In the genomic region with DNA sequence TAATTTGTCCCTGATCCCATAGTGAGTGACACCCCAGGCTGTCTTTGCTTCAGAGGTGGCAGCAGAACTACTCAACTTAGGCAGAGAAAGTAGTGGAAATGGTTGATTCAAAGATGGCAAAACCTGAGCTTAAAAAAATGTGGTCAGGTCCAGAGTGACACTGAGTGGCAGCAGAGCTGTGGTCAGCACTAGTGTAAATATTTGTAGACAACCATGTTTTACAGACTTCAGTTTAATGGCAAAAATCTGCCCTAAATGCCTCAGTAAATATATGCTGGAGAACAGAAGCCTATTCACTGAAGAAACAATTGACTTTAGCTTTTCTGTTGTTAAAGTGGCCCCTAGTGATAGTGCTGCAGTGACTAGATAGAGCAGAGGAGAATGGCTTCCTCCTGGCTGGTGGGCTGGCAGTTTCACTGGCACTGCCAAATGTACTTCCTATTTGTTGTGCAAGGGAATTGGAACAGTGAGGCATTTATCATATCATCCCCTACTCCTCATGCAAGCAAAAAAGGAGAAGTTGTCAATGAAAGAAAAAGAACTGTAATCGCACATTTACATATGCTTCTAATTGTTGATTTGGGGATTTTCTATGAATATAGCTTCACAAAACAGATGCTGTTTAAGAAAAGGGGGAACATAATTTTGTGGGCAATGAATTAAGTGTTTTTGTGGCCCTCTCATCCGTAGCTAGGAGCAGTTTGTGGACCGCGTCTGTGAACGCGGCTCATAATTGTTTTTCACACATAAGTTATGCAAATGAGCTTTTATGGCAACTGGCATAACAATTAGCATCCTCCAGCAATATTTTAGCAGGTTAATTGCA, we compare ENCODE assay signal across 8 cellular contexts. TPM values are rescaled to one million over a fixed set of nuclear protein-coding genes. Genes with fewer than 3 reads are reported as not detected.
A peak's percentile ranks its signal among the peaks of the same experiment; 100 is the strongest.
DNase-seq lines count a peak whose midpoint lies in the region; ATAC-seq, FAIRE-seq and TF ChIP-seq lines count a peak whose summit lies in the region.

No MANE protein-coding gene starts in this region.

- H3K27ac ChIP-seq in psoas muscle, result no peak overlapping the region

- H3K27me3 ChIP-seq in psoas muscle (ENCODE audit: insufficient read depth in 3 of 3, low read length in 2 of 3), result no peaks in the 10 kb centered on the region

- H3K4me1 Mint-ChIP-seq in activated naive CD4-positive, alpha-beta T cell treated with anti-CD3 and anti-CD28 coated beads, Interleukin-2, amount 50 U/mL, for 24 hours, result peaks cover 14% of the 10 kb centered on the region

- no peaks in the 10 kb centered on the region for H3K9me3 Mint-ChIP-seq in activated naive CD4-positive, alpha-beta T cell treated with anti-CD3 and anti-CD28 coated beads, Interleukin-2, amount 50 U/mL, for 24 hours

- H3K4me3 ChIP-seq in psoas muscle, result peak overlapping the region; percentile 20

- no peaks in the 10 kb centered on the region for H3K9me3 ChIP-seq in psoas muscle

- no peak for ATAC-seq in psoas muscle
- no peak for ATAC-seq in HG03457 (IDR thresholded peaks at IDR 0.05; ENCODE audit: unreplicated experiment)
- ATAC-seq in HG03469 (IDR thresholded peaks at IDR 0.05; ENCODE audit: unreplicated experiment), result no peak

- H3K4me3 Mint-ChIP-seq in activated naive CD4-positive, alpha-beta T cell treated with anti-CD3 and anti-CD28 coated beads, Interleukin-2, amount 50 U/mL, for 24 hours, result peak overlapping the region; percentile 61

- 83 to 89% (median 86%) methylated on average over 6 of the region's 6 CpGs for WGBS in psoas muscle, 3 donors

- H3K27me3 Mint-ChIP-seq in activated naive CD4-positive, alpha-beta T cell treated with anti-CD3 and anti-CD28 coated beads, Interleukin-2, amount 50 U/mL, for 24 hours, result peaks cover 2% of the 10 kb centered on the region

- H3K36me3 ChIP-seq in psoas muscle (ENCODE audit: insufficient read depth in 1 of 2, low read depth in 1 of 2), result no peaks in the 10 kb centered on the region

- no peak overlapping the region for H3K27ac Mint-ChIP-seq in activated naive CD4-positive, alpha-beta T cell treated with anti-CD3 and anti-CD28 coated beads, Interleukin-2, amount 50 U/mL, for 24 hours

- H3K36me3 Mint-ChIP-seq in activated naive CD4-positive, alpha-beta T cell treated with anti-CD3 and anti-CD28 coated beads, Interleukin-2, amount 50 U/mL, for 24 hours, result peaks cover 2% of the 10 kb centered on the region

- H3K4me1 ChIP-seq in psoas muscle, result no peaks in the 10 kb centered on the region

- no peak for TF ChIP-seq CTCF in psoas muscle (IDR thresholded peaks at IDR 0.05)

- DNase-seq in activated naive CD4-positive, alpha-beta T cell treated with Interleukin-2 at 50 U/mL for 16 hours, result no peak
- DNase-seq in OCI-M2 (lab: John Stamatoyannopoulos, UW; ENCODE audit: unreplicated experiment), result peak; percentile 25
- peak; percentile 80 for DNase-seq in foreskin melanocyte
- no peak for DNase-seq in psoas muscle
- DNase-seq in urothelium cell line (ENCODE audit: low spot score), result no peak

- FAIRE-seq in urothelium cell line (lab: Jason Lieb, UNC), result no peak

- intact Hi-C loops in psoas muscle (cut with DNase I), result no loop called here

RNA-seq across cellular contexts. Expression of gene PBX3, which starts 12.0 kb away (rescaled TPM):
- 10 to 100 TPM in 1 of 4 donors, 1 to 10 TPM in 3; 4.6 to 12.4 (median 6.9) TPM for total RNA-seq in psoas muscle
- polyA plus RNA-seq in psoas muscle, result 10 to 100 TPM in 1 of 3 donors, 1 to 10 TPM in 2; 4.2 to 12.7 (median 4.3) TPM

RNA-seq across cellular contexts. Expression of gene MAPKAP1, which starts 52.2 kb away (rescaled TPM):
- total RNA-seq in psoas muscle, result 100 to 1,000 TPM in 1 of 4 donors, 10 to 100 TPM in 3; 64.2 to 110 (median 89.9) TPM
- polyA plus RNA-seq in psoas muscle, result 100 to 1,000 TPM in 2 of 3 donors, 10 to 100 TPM in 1; 82.5 to 124 (median 119) TPM

Comparison
In these comparisons a context has a peak if more than half of its experiments do, and no peak if none do; other contexts are left out.
1. DNase-seq: peak in OCI-M2 (single experiment) and foreskin melanocyte (single experiment); none in activated naive CD4-positive, alpha-beta T cell treated with Interleukin-2 at 50 U/mL for 16 hours (single experiment), psoas muscle (0 of 2) and urothelium cell line (single experiment).